12 cellular contexts compared by ENCODE assay signal in the genomic region with DNA sequence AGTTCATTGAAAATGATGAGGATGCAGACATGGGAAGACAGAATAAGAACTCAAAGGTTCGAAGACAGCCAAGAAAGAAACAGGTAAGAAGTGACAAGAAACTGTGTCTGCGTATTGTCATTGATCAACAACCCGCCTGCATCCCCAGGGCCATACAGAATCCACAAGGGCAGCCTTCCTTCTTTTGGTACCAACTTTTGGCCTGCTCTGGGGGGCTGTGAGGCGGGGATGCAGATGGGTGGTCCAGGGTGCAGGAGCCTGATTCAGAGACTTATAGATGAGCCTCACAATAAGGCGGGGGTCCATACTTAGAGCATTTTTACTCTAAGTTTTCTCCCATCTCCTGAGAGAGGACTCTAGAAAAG. TPM values are rescaled to one million over a fixed set of nuclear protein-coding genes. Genes with fewer than 3 reads are reported as not detected.
DNase-seq lines count a peak whose midpoint lies in the region; ATAC-seq and TF ChIP-seq lines count a peak whose summit lies in the region.
"Had no signal": no experiment of that assay in that cellular context is flagged by ENCODE, and none has a peak within 500 bp of the region (broad histone marks: within the 10 kb centered on the region; RNA-seq: fewer than 3 reads in every experiment).

No MANE protein-coding gene starts in this region.

- no peaks in the 10 kb centered on the region for H3K36me3 ChIP-seq in adipocyte (ENCODE audit: control insufficient read depth, insufficient read depth, low read length, severe bottlenecking)
- 0 out of 2 replicates have a peak, but pooled peaks cover 3% of the 10 kb centered on the region for H3K36me3 ChIP-seq in iPS-20b (ENCODE audit: insufficient read depth, low read depth, low read length)
- H3K36me3 ChIP-seq in suprapubic skin, result no peaks in the 10 kb centered on the region

- no peak for TF ChIP-seq CTCF in suprapubic skin (IDR thresholded peaks at IDR 0.05)
- no peak for TF ChIP-seq CTCF in GM20000 (IDR thresholded peaks at IDR 0.05; ENCODE audit: extremely low read depth, missing control alignments)

- no peak overlapping the region for H3K27ac ChIP-seq in iPS-20b (ENCODE audit: low read length)
- no peak overlapping the region for H3K27ac ChIP-seq in suprapubic skin

- H3K4me3 ChIP-seq in adipocyte (ENCODE audit: low read length), result peak overlapping the region; percentile 89
- peak overlapping the region; percentile 77; the same call in 1 of the 2 replicates for H3K4me3 ChIP-seq in iPS-20b (ENCODE audit: low read length)
- H3K4me3 ChIP-seq in suprapubic skin, result peak overlapping the region; percentile 46
- H3K4me3 ChIP-seq: mucosa of descending colon had no signal

- peak; percentile 7 for ATAC-seq in HG03432 (IDR thresholded peaks at IDR 0.05; ENCODE audit: unreplicated experiment)
- ATAC-seq: activated T-cell treated with anti-CD3 and anti-CD28 coated beads, Interleukin-2, amount 50 U/mL, for 72 hours had no signal

- no peaks in the 10 kb centered on the region for H3K9me3 ChIP-seq in adipocyte (ENCODE audit: control insufficient read depth, low read length)
- H3K9me3 ChIP-seq in iPS-20b (ENCODE audit: insufficient read depth, low read depth, low read length), result no peaks in the 10 kb centered on the region
- no peaks in the 10 kb centered on the region for H3K9me3 ChIP-seq in suprapubic skin
- H3K9me3 ChIP-seq: mucosa of descending colon had no signal

- 47% methylated on average over 5 of the region's 5 CpGs for WGBS in suprapubic skin

- H3K9ac ChIP-seq in adipocyte (ENCODE audit: low read length), result no peak overlapping the region
- H3K9ac ChIP-seq in iPS-20b (ENCODE audit: low read depth, low read length), result peak overlapping the region; percentile 83; the same call in 1 of the 2 replicates

- no peak for TF ChIP-seq EP300 in suprapubic skin (IDR thresholded peaks at IDR 0.05)

- H3K27me3 ChIP-seq in adipocyte (replicated peaks; ENCODE audit: control insufficient read depth, insufficient read depth, low read length) (no peaks in the 10 kb centered on the region), iPS-20b (ENCODE audit: insufficient read depth, low read length) (no peaks in the 10 kb centered on the region), suprapubic skin (no peaks in the 10 kb centered on the region)

- DNase-seq in adipocyte (ENCODE audit: low read depth), result no peak
- no peak for DNase-seq in suprapubic skin (ENCODE audit: low spot score in 2 of 2)
- no peak for DNase-seq in GM20000 (ENCODE audit: low spot score)
- no peak for DNase-seq in Kasumi-1 (lab: John Stamatoyannopoulos, UW)
- DNase-seq in MV-4-11 (lab: John Stamatoyannopoulos, UW), result no peak
- DNase-seq: activated CD4-positive, alpha-beta T cell treated with anti-CD3 and anti-CD28 coated beads, Interleukin-2, amount 50 U/mL, for 1 hour; activated T-cell treated with anti-CD3 and anti-CD28 coated beads, Interleukin-2, amount 50 U/mL, for 72 hours; T-helper 9 cell had no signal

- H3K4me1 ChIP-seq in adipocyte (ENCODE audit: control insufficient read depth, insufficient read depth, low read length) (peaks cover 16% of the 10 kb centered on the region), iPS-20b (ENCODE audit: insufficient read depth, low read length) (peaks cover 8% of the 10 kb centered on the region; the same call in 1 of the 2 replicates), suprapubic skin (peaks cover 18% of the 10 kb centered on the region)

- TF ChIP-seq POLR2A in suprapubic skin (IDR thresholded peaks at IDR 0.05), result no peak

RNA-seq across cellular contexts. Expression of gene CC2D2A, which starts 9.0 kb away (rescaled TPM):
- 10 to 100 TPM in 1 of 4 donors, 1 to 10 TPM in 3; 2.8 to 12.5 (median 7.9) TPM for total RNA-seq in suprapubic skin
- total RNA-seq: activated T-cell treated with anti-CD3 and anti-CD28 coated beads, Interleukin-2, amount 50 U/mL, for 72 hours had no signal

RNA-seq across cellular contexts. Expression of gene C1QTNF7, which starts 50.9 kb away (rescaled TPM):
- 1 to 10 TPM in 2 of 4 donors, under 1 TPM in 2; 0.80 to 6.5 (median 3.3) TPM for total RNA-seq in suprapubic skin
- total RNA-seq: activated T-cell treated with anti-CD3 and anti-CD28 coated beads, Interleukin-2, amount 50 U/mL, for 72 hours; renal cortical epithelial cell had no signal
